1 cellular context compared by ENCODE assay signal in the genomic region with DNA sequence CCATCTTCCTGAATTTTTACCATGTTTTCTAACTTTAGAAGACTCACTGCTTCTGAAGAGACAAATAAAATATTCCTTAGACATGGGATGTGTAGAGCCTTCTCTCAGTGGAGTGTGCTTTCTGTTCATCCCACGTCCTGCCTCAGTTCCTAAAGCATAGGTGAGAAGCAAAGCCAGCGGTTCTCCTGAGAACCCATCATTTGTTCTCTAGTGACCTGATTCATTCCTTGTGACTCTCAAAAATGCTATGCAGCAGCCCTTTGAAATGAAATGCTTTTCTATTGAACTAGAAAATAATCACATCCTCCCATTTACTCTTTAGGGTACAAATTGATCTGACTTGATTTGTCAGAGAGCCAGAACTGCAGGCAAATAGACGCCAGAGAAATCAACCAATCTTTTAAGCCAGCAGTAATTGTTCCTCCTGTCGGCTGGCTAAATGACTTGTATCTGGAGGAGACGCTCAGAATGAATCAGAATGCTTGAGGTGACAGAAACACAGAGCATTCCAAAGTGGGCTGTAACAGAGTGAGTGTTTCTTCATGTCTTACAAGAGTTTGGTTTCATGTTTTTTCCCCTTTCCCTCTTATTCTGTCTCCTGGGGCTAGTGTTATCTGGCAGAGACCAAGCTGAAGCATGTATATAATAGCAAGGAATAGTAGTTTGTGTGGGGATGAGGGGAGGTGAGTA.
TF ChIP-seq lines count a peak whose summit lies in the region.

No MANE protein-coding gene starts in this region.

TF ChIP-seq in SK-N-SH, 30 proteins besides CTCF, POLR2A, EP300 and RAD21 (continued from another document):
- TF ChIP-seq CHD2 (IDR thresholded peaks at IDR 0.05; ENCODE audit: low read length, partially characterized antibody) (no peak), JUND (IDR thresholded peaks at IDR 0.05) (no peak)
- TF ChIP-seq, protein P1, sequence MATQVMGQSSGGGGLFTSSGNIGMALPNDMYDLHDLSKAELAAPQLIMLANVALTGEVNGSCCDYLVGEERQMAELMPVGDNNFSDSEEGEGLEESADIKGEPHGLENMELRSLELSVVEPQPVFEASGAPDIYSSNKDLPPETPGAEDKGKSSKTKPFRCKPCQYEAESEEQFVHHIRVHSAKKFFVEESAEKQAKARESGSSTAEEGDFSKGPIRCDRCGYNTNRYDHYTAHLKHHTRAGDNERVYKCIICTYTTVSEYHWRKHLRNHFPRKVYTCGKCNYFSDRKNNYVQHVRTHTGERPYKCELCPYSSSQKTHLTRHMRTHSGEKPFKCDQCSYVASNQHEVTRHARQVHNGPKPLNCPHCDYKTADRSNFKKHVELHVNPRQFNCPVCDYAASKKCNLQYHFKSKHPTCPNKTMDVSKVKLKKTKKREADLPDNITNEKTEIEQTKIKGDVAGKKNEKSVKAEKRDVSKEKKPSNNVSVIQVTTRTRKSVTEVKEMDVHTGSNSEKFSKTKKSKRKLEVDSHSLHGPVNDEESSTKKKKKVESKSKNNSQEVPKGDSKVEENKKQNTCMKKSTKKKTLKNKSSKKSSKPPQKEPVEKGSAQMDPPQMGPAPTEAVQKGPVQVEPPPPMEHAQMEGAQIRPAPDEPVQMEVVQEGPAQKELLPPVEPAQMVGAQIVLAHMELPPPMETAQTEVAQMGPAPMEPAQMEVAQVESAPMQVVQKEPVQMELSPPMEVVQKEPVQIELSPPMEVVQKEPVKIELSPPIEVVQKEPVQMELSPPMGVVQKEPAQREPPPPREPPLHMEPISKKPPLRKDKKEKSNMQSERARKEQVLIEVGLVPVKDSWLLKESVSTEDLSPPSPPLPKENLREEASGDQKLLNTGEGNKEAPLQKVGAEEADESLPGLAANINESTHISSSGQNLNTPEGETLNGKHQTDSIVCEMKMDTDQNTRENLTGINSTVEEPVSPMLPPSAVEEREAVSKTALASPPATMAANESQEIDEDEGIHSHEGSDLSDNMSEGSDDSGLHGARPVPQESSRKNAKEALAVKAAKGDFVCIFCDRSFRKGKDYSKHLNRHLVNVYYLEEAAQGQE (IDR thresholded peaks at IDR 0.05; ENCODE audit: low read depth, low read length) = no peak
